1 cellular context compared by ENCODE assay signal in genomic region chr20:50690979-50691584, GRCh38.
TF ChIP-seq lines count a peak whose summit lies in the region.

Gene RIPOR3 (minus strand): TSS chr20:50691542. CDS start chr20:50691128, 414 bp downstream.

TF ChIP-seq in K562, 482 proteins besides CTCF, POLR2A, EP300 and RAD21 (continued from another document and continues in another):
- TF ChIP-seq ZNF830 (CRISPR knock-in tag; IDR thresholded peaks at IDR 0.05) = no peak
- peak in 1 of 2 experiments; percentile 66; a peak in 3 of 4 replicates for TF ChIP-seq HDAC1 (IDR thresholded peaks at IDR 0.05)
- peak; percentile 92 to 93 for TF ChIP-seq TRIM24 (IDR thresholded peaks at IDR 0.05)
- TF ChIP-seq GATAD2A (IDR thresholded peaks at IDR 0.05) = peak; percentile 28; the same call in 1 of the 2 replicates
- peak; percentile 56; the same call in 1 of the 2 replicates for TF ChIP-seq GABPA (tag; conservative IDR thresholded peaks at IDR 0.05; ENCODE audit: low read depth)
- TF ChIP-seq ZBTB11 (CRISPR knock-in tag; IDR thresholded peaks at IDR 0.05) = peak in 2 of 3 experiments; percentile 56 to 81; a peak in 3 of 6 replicates
- TF ChIP-seq ZFP36 (IDR thresholded peaks at IDR 0.05; ENCODE audit: low read depth, low read length, partially characterized antibody) = peak; percentile 20
- TF ChIP-seq HDGF (IDR thresholded peaks at IDR 0.05) = no peak
- TF ChIP-seq ZNF175 (CRISPR knock-in tag; IDR thresholded peaks at IDR 0.05; ENCODE audit: low read depth) = peak; percentile 85
- TF ChIP-seq CC2D1A (IDR thresholded peaks at IDR 0.05) = peak; percentile 97; the same call in 1 of the 2 replicates
- TF ChIP-seq SP1 (CRISPR knock-in tag; IDR thresholded peaks at IDR 0.05) = 0 out of 2 replicates have a peak, but pooled peaks have one; percentile 12
- TF ChIP-seq MBD2 (IDR thresholded peaks at IDR 0.05; ENCODE audit: borderline replicate concordance, low read depth) = peak; percentile 69; the same call in 1 of the 2 replicates
- TF ChIP-seq TBP (optimal IDR thresholded peaks at IDR 0.05; ENCODE audit: low read depth, low read length) = peak; percentile 45
- TF ChIP-seq RHOXF2B (CRISPR knock-in tag; conservative IDR thresholded peaks at IDR 0.05) = no peak
- peak; percentile 2; the same call in 1 of the 2 replicates for TF ChIP-seq CREM (IDR thresholded peaks at IDR 0.05; ENCODE audit: low read depth)
- TF ChIP-seq GABPB1 (CRISPR knock-in tag; IDR thresholded peaks at IDR 0.05) = peak; percentile 64
- no peak for TF ChIP-seq PRPF4 (IDR thresholded peaks at IDR 0.05; ENCODE audit: insufficient read depth, low read depth, low read length, poor library complexity, severe bottlenecking)
- TF ChIP-seq NONO (IDR thresholded peaks at IDR 0.05; ENCODE audit: low read depth in 2 of 2, low read length in 1 of 2) = peak in 1 of 2 experiments; percentile 90; a peak in 2 of 4 replicates
- TF ChIP-seq TAF7 (tag; IDR thresholded peaks at IDR 0.05) = no peak
- no peak for TF ChIP-seq HNRNPH1 (optimal IDR thresholded peaks at IDR 0.05; ENCODE audit: low read depth, low read length)
- TF ChIP-seq HCFC1 (IDR thresholded peaks at IDR 0.05; ENCODE audit: low read depth, low read length) = peak; percentile 19; the same call in 1 of the 2 replicates
- 0 out of 2 replicates have a peak, but pooled peaks have one; percentile 31 for TF ChIP-seq ARID2 (IDR thresholded peaks at IDR 0.05)
- no peak for TF ChIP-seq ATF1 (CRISPR knock-in tag; IDR thresholded peaks at IDR 0.05)
- peak; percentile 60 for TF ChIP-seq ATF1 (tag; IDR thresholded peaks at IDR 0.05)
- peak; percentile 76; the same call in 1 of the 2 replicates for TF ChIP-seq RB1 (IDR thresholded peaks at IDR 0.05; ENCODE audit: low read depth)
- TF ChIP-seq CREB1 (IDR thresholded peaks at IDR 0.05) = peak; percentile 77
- TF ChIP-seq CREB1 (CRISPR knock-in tag; IDR thresholded peaks at IDR 0.05) = no peak; the same call in 1 of the 2 replicates
- peak; percentile 19 for TF ChIP-seq PRDM10 (IDR thresholded peaks at IDR 0.05; ENCODE audit: partially characterized antibody)
- peak; percentile 42 for TF ChIP-seq TAF1 (IDR thresholded peaks at IDR 0.05; ENCODE audit: control insufficient read depth, extremely low read depth, insufficient read depth, low read length, severe bottlenecking)
- TF ChIP-seq ZNF668 (CRISPR knock-in tag; IDR thresholded peaks at IDR 0.05) = peak; percentile 59; the same call in 1 of the 2 replicates
- peak; percentile 56 for TF ChIP-seq MAX (CRISPR knock-in tag; IDR thresholded peaks at IDR 0.05)
- TF ChIP-seq NRF1 (conservative IDR thresholded peaks at IDR 0.05 in 1 of 2, IDR thresholded peaks at IDR 0.05 in 1 of 2) = 0 out of 4 replicates have a peak, but pooled peaks have one; percentile 2 to 16
- peak; percentile 82; the same call in 1 of the 2 replicates for TF ChIP-seq BCOR (IDR thresholded peaks at IDR 0.05)
- TF ChIP-seq FOXM1 (IDR thresholded peaks at IDR 0.05; ENCODE audit: low read depth) = peak; percentile 93
- TF ChIP-seq FOXM1 (CRISPR knock-in tag; IDR thresholded peaks at IDR 0.05; ENCODE audit: low read depth) = peak; percentile 57; the same call in 1 of the 2 replicates
- peak; percentile 92 for TF ChIP-seq TFAP4 (CRISPR knock-in tag; IDR thresholded peaks at IDR 0.05; ENCODE audit: borderline replicate concordance)
- peak; percentile 84 for TF ChIP-seq SMAD3 (CRISPR knock-in tag; conservative IDR thresholded peaks at IDR 0.05)
- peak; percentile 70; the same call in 1 of the 2 replicates for TF ChIP-seq RREB1 (CRISPR knock-in tag; IDR thresholded peaks at IDR 0.05)
- TF ChIP-seq ZNF316 (IDR thresholded peaks at IDR 0.05) = 0 out of 2 replicates have a peak, but pooled peaks have one; percentile 1
- no peak; the same call in 1 of the 2 replicates for TF ChIP-seq ZBTB1 (CRISPR knock-in tag; IDR thresholded peaks at IDR 0.05; ENCODE audit: borderline replicate concordance, low read depth)
- TF ChIP-seq NFXL1 (CRISPR knock-in tag; IDR thresholded peaks at IDR 0.05) = peak; percentile 19; the same call in 1 of the 2 replicates
- peak; percentile 79; the same call in 1 of the 2 replicates for TF ChIP-seq CBFB (CRISPR knock-in tag; IDR thresholded peaks at IDR 0.05)
- peak; percentile 60 for TF ChIP-seq SUPT5H (IDR thresholded peaks at IDR 0.05)
- peak; percentile 73 to 95; a peak in 3 of 4 replicates for TF ChIP-seq TBL1XR1 (IDR thresholded peaks at IDR 0.05; ENCODE audit: low read length in 2 of 2)
- peak; percentile 25; the same call in 1 of the 2 replicates for TF ChIP-seq EGR1 (conservative IDR thresholded peaks at IDR 0.05)
- no peak for TF ChIP-seq ETV6 (IDR thresholded peaks at IDR 0.05; ENCODE audit: borderline replicate concordance in 1 of 2, low read depth in 2 of 2, low read length in 1 of 2)
- TF ChIP-seq ETV6 (CRISPR knock-in tag; IDR thresholded peaks at IDR 0.05; ENCODE audit: borderline replicate concordance) = no peak
- TF ChIP-seq ZNF277 (CRISPR knock-in tag; IDR thresholded peaks at IDR 0.05; ENCODE audit: borderline replicate concordance) = no peak
- TF ChIP-seq ZBED1 (IDR thresholded peaks at IDR 0.05) = 0 out of 2 replicates have a peak, but pooled peaks have one; percentile 65
- TF ChIP-seq ELF4 (CRISPR knock-in tag; IDR thresholded peaks at IDR 0.05) = peak; percentile 10; the same call in 1 of the 2 replicates
- TF ChIP-seq U2AF2 (optimal IDR thresholded peaks at IDR 0.05; ENCODE audit: low read depth, low read length) = no peak
- TF ChIP-seq ELF1 (tag; IDR thresholded peaks at IDR 0.05) = peak; percentile 72
- no peak for TF ChIP-seq ZNF699 (CRISPR knock-in tag; IDR thresholded peaks at IDR 0.05; ENCODE audit: insufficient replicate concordance)
- peak; percentile 60; the same call in 1 of the 2 replicates for TF ChIP-seq ATF4 (CRISPR knock-in tag; IDR thresholded peaks at IDR 0.05)
- TF ChIP-seq TEAD1 (CRISPR knock-in tag; IDR thresholded peaks at IDR 0.05) = peak; percentile 62 to 81; a peak in 3 of 4 replicates
